Comparison of ENCODE assay signal across 19 cellular contexts in genomic region chr2:25049422-25049821, GRCh38. TPM values are rescaled to one million over a fixed set of nuclear protein-coding genes. Genes with fewer than 3 reads are reported as not detected.
"Had no signal": no experiment of that assay in that cellular context is flagged by ENCODE, and none has a peak within 500 bp of the region (broad histone marks: within the 10 kb centered on the region; RNA-seq: fewer than 3 reads in every experiment).

No MANE protein-coding gene starts in this region.

- DNase-seq: Kasumi-1, NCI-H1092 treated with DMSO at 0.1 percent for 48 hours, NCI-H1417, NCI-H1436 treated with DMSO at 0.1 percent for 48 hours, NCI-H1694, NCI-H187 treated with DMSO at 0.1 percent for 48 hours, NCI-H2029 treated with DMSO at 0.1 percent for 48 hours, NCI-H2171 treated with DMSO at 0.1 percent for 48 hours, NCI-H524, NCI-H526 treated with DMSO at 0.1 percent for 48 hours, NCI-H748 treated with DMSO at 0.1 percent for 48 hours, OCI-M1, Right ventricle myocardium superior, RPMI8226, SK-N-SH, SW 1271 had no signal

- FAIRE-seq: K562, RCC 7860 had no signal

- H3K4me3 Mint-ChIP-seq: IgD-negative memory B cell had no signal

- H3K9me3 Mint-ChIP-seq: IgD-negative memory B cell had no signal

- ATAC-seq: K562 had no signal

- H3K27ac Mint-ChIP-seq: IgD-negative memory B cell had no signal

RNA-seq across cellular contexts. Expression of gene EFR3B, which starts 7.5 kb away (rescaled TPM):
- total RNA-seq: K562 had no signal
- polyA plus RNA-seq: K562 had no signal
